Comparison of ENCODE assay signal across 12 cellular contexts in genomic region chr17:4176803-4177472, GRCh38. TPM values are rescaled to one million over a fixed set of nuclear protein-coding genes. Genes with fewer than 3 reads are reported as not detected.
DNase-seq lines count a peak whose midpoint lies in the region; ATAC-seq and TF ChIP-seq lines count a peak whose summit lies in the region.
"Had no signal": no experiment of that assay in that cellular context is flagged by ENCODE, and none has a peak within 500 bp of the region (broad histone marks: within the 10 kb centered on the region; RNA-seq: fewer than 3 reads in every experiment).

No MANE protein-coding gene starts in this region.

- no peaks in the 10 kb centered on the region for H3K9me3 Mint-ChIP-seq in stimulated activated memory B cell treated with anti-CD40 and anti-IgM and Interleukin-4, amounts not matched to agents 10 μg/mL and 1 μg/mL and 100 μg/mL, for 72 hours

- no peaks in the 10 kb centered on the region for H3K9me3 ChIP-seq in lower lobe of right lung
- H3K9me3 ChIP-seq: Peyer's patch, upper lobe of right lung had no signal

- H3K27me3 Mint-ChIP-seq in stimulated activated memory B cell treated with anti-CD40 and anti-IgM and Interleukin-4, amounts not matched to agents 10 μg/mL and 1 μg/mL and 100 μg/mL, for 72 hours, result no peaks in the 10 kb centered on the region

- POLR2A ChIA-PET in RWPE1 (lab: Yijun Ruan, JAX; ENCODE audit: low non-redundant PET), result no interaction called here

- no peak overlapping the region for H3K4me3 ChIP-seq in lower lobe of right lung
- H3K4me3 ChIP-seq: Peyer's patch, upper lobe of right lung had no signal

- peaks cover 98% of the 10 kb centered on the region for H3K36me3 ChIP-seq in lower lobe of right lung

- H3K27ac Mint-ChIP-seq in stimulated activated memory B cell treated with anti-CD40 and anti-IgM and Interleukin-4, amounts not matched to agents 10 μg/mL and 1 μg/mL and 100 μg/mL, for 72 hours, result peak overlapping the region; percentile 67

- H3K4me3 Mint-ChIP-seq in stimulated activated memory B cell treated with anti-CD40 and anti-IgM and Interleukin-4, amounts not matched to agents 10 μg/mL and 1 μg/mL and 100 μg/mL, for 72 hours, result peak overlapping the region; percentile 6

- H3K27me3 ChIP-seq in lower lobe of right lung (ENCODE audit: low read depth), result no peaks in the 10 kb centered on the region
- H3K27me3 ChIP-seq: Peyer's patch, upper lobe of right lung had no signal

- H3K36me3 Mint-ChIP-seq in stimulated activated memory B cell treated with anti-CD40 and anti-IgM and Interleukin-4, amounts not matched to agents 10 μg/mL and 1 μg/mL and 100 μg/mL, for 72 hours, result peaks cover 74% of the 10 kb centered on the region

- TF ChIP-seq CTCF in lower lobe of right lung (IDR thresholded peaks at IDR 0.05) (no peak), RWPE1 (conservative IDR thresholded peaks at IDR 0.05; ENCODE audit: low read depth) (no peak)

- no peaks in the 10 kb centered on the region for H3K4me1 ChIP-seq in lower lobe of right lung
- H3K4me1 ChIP-seq: Peyer's patch, upper lobe of right lung had no signal

- CTCF ChIA-PET in RWPE1 (lab: Yijun Ruan, JAX), result interaction anchor here (1.1 kb wide), 1 partner anchor 15 kb away, joined by 3 read pairs; no protein-coding TSS in a partner anchor

- peak; percentile 65 for DNase-seq in activated CD8-positive, alpha-beta memory T cell treated with anti-CD3 and anti-CD28 coated beads for 24 hours
- no peak for DNase-seq in activated CD8-positive, alpha-beta memory T cell treated with anti-CD3 and anti-CD28 coated beads, Interleukin-2, amount 50 U/mL, for 4 hours
- peak; percentile 46 to 58 for DNase-seq in activated CD4-positive, alpha-beta T cell treated with anti-CD3 and anti-CD28 coated beads, Interleukin-2, amount 50 U/mL, for 48 hours
- no peak for DNase-seq in lower lobe of right lung
- no peak for DNase-seq in NCI-H146 (lab: John Stamatoyannopoulos, UW)
- DNase-seq in inferior parietal cortex (ENCODE audit: extremely low spot score), result no peak
- DNase-seq in RWPE1 (ENCODE audit: low spot score), result no peak
- DNase-seq: NCI-H1105, NCI-H524, Peyer's patch, upper lobe of right lung had no signal

- peaks cover 12% of the 10 kb centered on the region for H3K4me1 Mint-ChIP-seq in stimulated activated memory B cell treated with anti-CD40 and anti-IgM and Interleukin-4, amounts not matched to agents 10 μg/mL and 1 μg/mL and 100 μg/mL, for 72 hours

- intact Hi-C loops in lower lobe of right lung (cut with DNase I), result no loop called here

- H3K27ac ChIP-seq in lower lobe of right lung (peak overlapping the region; percentile 4), RWPE1 (no peak overlapping the region)

- no peak for ATAC-seq in lower lobe of right lung
- ATAC-seq in stimulated activated memory B cell treated with anti-CD40 and anti-IgM and Interleukin-4, amounts not matched to agents 10 μg/mL and 1 μg/mL and 100 μg/mL, for 72 hours, result no peak
- ATAC-seq: upper lobe of right lung had no signal

RNA-seq across cellular contexts. Expression of gene CYB5D2, which starts 33.9 kb away (rescaled TPM):
- 12.4 TPM for total RNA-seq in lower lobe of right lung

RNA-seq across cellular contexts. Expression of gene ZZEF1, which starts 34.1 kb away (rescaled TPM):
- 55.2 TPM for total RNA-seq in lower lobe of right lung

Comparison
In these comparisons a context has a peak if more than half of its experiments do, and no peak if none do; other contexts are left out.
1. DNase-seq: peak in activated CD8-positive, alpha-beta memory T cell treated with anti-CD3 and anti-CD28 coated beads for 24 hours (single experiment) and activated CD4-positive, alpha-beta T cell treated with anti-CD3 and anti-CD28 coated beads, Interleukin-2, amount 50 U/mL, for 48 hours (2 of 2); none in activated CD8-positive, alpha-beta memory T cell treated with anti-CD3 and anti-CD28 coated beads, Interleukin-2, amount 50 U/mL, for 4 hours (single experiment), lower lobe of right lung (single experiment), NCI-H146 (single experiment), inferior parietal cortex (single experiment) and RWPE1 (single experiment).